8 cellular contexts compared by ENCODE assay signal in genomic region chr11:88948908-88949307, GRCh38.
A peak's percentile ranks its signal among the peaks of the same experiment; 100 is the strongest.
DNase-seq lines count a peak whose midpoint lies in the region; ATAC-seq, FAIRE-seq and TF ChIP-seq lines count a peak whose summit lies in the region.
"Not testable (repeated sequence)": the region's sequence is repeated elsewhere in the genome, so short reads cannot be mapped to it uniquely, and the experiment has no call there.

No MANE protein-coding gene starts in this region.

- not testable (repeated sequence) for H3K9ac ChIP-seq in KMS-11; mammary epithelial cell (ENCODE audit: insufficient read depth, low read length)

- not testable (repeated sequence) for H3K27me3 ChIP-seq in KMS-11 (ENCODE audit: insufficient read depth, low read depth); RWPE2 (ENCODE audit: insufficient read depth, poor library complexity, severe bottlenecking); mammary epithelial cell (ENCODE audit: insufficient read depth, low read length)

- CTCF ChIA-PET in mammary epithelial cell (lab: Charles Lee; ENCODE audit: low non-redundant PET): not testable (repeated sequence)

- not testable (repeated sequence) for H3K79me2 ChIP-seq in KMS-11 (ENCODE audit: insufficient read depth, low read depth); mammary epithelial cell (ENCODE audit: insufficient read depth, low read length)

- H3K9me3 ChIP-seq in RWPE2 (ENCODE audit: severe bottlenecking); mammary epithelial cell (replicated peaks; ENCODE audit: insufficient read depth, low read length): not testable (repeated sequence)

- not testable (repeated sequence) for DNase-seq in D721Med (ENCODE audit: insufficient read length, low spot score); GM19239 (ENCODE audit: insufficient read length, low spot score); RWPE2 (ENCODE audit: low spot score); urothelium cell line (ENCODE audit: low spot score)
- peak; percentile 43 for DNase-seq in NCI-H69 (lab: John Stamatoyannopoulos, UW)
- DNase-seq in mammary epithelial cell: peak; percentile 76
- peak; percentile 2 for DNase-seq in epithelial cell of prostate (ENCODE audit: low read depth, low spot score)

- not testable (repeated sequence) for H3K4me3 ChIP-seq in KMS-11 (IDR thresholded peaks at IDR 0.05; ENCODE audit: insufficient read depth, low read depth, low read length); RWPE2 (ENCODE audit: severe bottlenecking); mammary epithelial cell (replicated peaks in 1 of 3; ENCODE audit: insufficient read depth in 1 of 3, low read depth in 2 of 3, low read length in 3 of 3)

- not testable (repeated sequence) for H4K20me1 ChIP-seq in KMS-11 (ENCODE audit: insufficient read depth); mammary epithelial cell (ENCODE audit: insufficient read depth, low read length)

- H3K27ac ChIP-seq in KMS-11: peak overlapping the region; percentile 64; the same call in 1 of the 2 replicates
- H3K27ac ChIP-seq in RWPE2 (ENCODE audit: poor library complexity, severe bottlenecking); mammary epithelial cell (ENCODE audit: insufficient read depth, low read depth, low read length); epithelial cell of prostate: not testable (repeated sequence)

- intact Hi-C loops in mammary epithelial cell (cut with micrococcal nuclease): not testable (repeated sequence)

- FAIRE-seq in D721Med (lab: Jason Lieb, UNC) (peak; percentile 79), GM19239 (lab: Jason Lieb, UNC) (peak; percentile 76), urothelium cell line (lab: Jason Lieb, UNC) (peak; percentile 68)

- H3K4me2 ChIP-seq in KMS-11 (peak overlapping the region; percentile 82; the same call in 1 of the 2 replicates), mammary epithelial cell (ENCODE audit: insufficient read depth, low read depth, low read length) (peak overlapping the region; percentile 23)

- not testable (repeated sequence) for H2AFZ ChIP-seq in KMS-11 (ENCODE audit: low read depth); mammary epithelial cell (ENCODE audit: low read depth, low read length)

- H3K36me3 ChIP-seq in KMS-11 (ENCODE audit: insufficient read depth); RWPE2 (ENCODE audit: low read depth); mammary epithelial cell (ENCODE audit: insufficient read depth, low read length): not testable (repeated sequence)

- peak; percentile 79 for ATAC-seq in RWPE2 (ENCODE audit: low read depth)

- dilution Hi-C loops in mammary epithelial cell (cut with HindIII; ENCODE audit: low sequenced_read_pairs): not testable (repeated sequence)

- TF ChIP-seq CTCF in D721Med (IDR thresholded peaks at IDR 0.05; ENCODE audit: insufficient read depth, missing control alignments); KMS-11 (conservative IDR thresholded peaks at IDR 0.05; ENCODE audit: low read depth, low read length); RWPE2 (IDR thresholded peaks at IDR 0.05; ENCODE audit: poor library complexity, severe bottlenecking); mammary epithelial cell (conservative IDR thresholded peaks at IDR 0.05 in 1 of 2, IDR thresholded peaks at IDR 0.05 in 1 of 2; ENCODE audit: extremely low read depth in 1 of 2, insufficient read depth in 1 of 2, low read depth in 1 of 2, low read length in 2 of 2): not testable (repeated sequence)

- BruUV-seq in mammary epithelial cell (replicated peaks; lab: Mats Ljungman, UMichigan): not testable (repeated sequence)

- in situ Hi-C loops in mammary epithelial cell (cut with MboI; ENCODE audit: low sequenced_read_pairs in 2 of 2): not testable (repeated sequence)

- peaks cover 41% of the 10 kb centered on the region for H3K4me1 ChIP-seq in KMS-11 (ENCODE audit: low read depth, poor library complexity, severe bottlenecking)
- H3K4me1 ChIP-seq in RWPE2 (ENCODE audit: insufficient read depth, poor library complexity, severe bottlenecking); mammary epithelial cell (ENCODE audit: insufficient read depth, low read length): not testable (repeated sequence)
